Comparison of ENCODE assay signal across 9 cellular contexts in the genomic region with DNA sequence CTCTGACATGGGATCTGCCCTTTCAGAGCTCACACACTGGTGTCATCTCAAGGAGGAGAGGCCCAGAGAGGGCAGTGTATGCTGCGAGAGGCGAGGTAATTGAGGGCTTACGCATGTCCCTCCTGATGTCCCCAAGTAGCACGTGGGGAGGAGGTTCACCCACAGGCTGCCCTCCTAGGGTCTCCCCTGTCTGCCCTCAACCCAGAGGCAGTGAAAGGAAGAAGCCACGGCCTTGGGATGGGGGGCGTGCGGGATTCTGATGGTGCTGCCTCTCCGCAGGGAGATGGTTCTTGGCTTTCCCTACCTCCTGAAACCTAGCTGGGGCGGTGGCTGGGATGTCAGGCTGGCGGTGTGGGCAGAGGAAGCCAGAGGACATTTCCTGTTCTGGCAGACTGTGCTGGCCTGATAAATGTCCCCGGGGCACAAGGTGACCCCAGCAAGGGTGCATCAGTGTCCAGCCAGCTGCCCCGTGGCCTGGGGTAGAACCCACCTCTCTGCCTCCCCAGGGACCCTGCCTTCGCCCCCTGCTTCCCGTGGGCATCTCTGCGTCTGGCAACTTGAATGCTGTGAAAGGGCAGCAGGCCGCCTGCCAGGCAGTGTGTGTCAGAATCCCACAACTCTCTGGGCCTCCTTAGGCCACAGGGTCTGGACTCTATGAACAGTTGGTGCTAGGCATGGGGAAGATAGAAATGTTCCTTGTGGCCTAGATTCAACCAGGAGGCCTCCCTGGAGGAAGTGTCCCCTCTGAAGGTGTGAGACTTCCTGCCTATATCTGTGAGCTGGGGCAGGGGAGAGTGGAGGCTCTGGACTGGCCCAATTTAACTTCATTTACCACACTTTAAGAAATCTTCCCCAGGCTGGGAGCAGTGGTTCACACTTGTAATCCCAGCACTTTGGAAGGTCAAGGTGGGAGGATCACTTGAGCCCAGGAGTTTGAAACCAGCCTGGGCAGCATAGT. TPM values are rescaled to one million over a fixed set of nuclear protein-coding genes. Genes with fewer than 3 reads are reported as not detected.
A peak's percentile ranks its signal among the peaks of the same experiment; 100 is the strongest.
DNase-seq lines count a peak whose midpoint lies in the region; ATAC-seq, FAIRE-seq and TF ChIP-seq lines count a peak whose summit lies in the region.
"Had no signal": no experiment of that assay in that cellular context is flagged by ENCODE, and none has a peak within 500 bp of the region (broad histone marks: within the 10 kb centered on the region; RNA-seq: fewer than 3 reads in every experiment).

No MANE protein-coding gene starts in this region.

- H3K27ac Mint-ChIP-seq in T-cell = peak overlapping the region; percentile 80 to 81

- no peaks in the 10 kb centered on the region for H3K27me3 Mint-ChIP-seq in T-cell

- TF ChIP-seq POLR2A in GM12891 (IDR thresholded peaks at IDR 0.05; ENCODE audit: low read depth, low read length) = no peak

- no peak for DNase-seq in GM12891 (ENCODE audit: insufficient read length, low spot score)
- DNase-seq in T-cell = no peak
- DNase-seq in fibroblast of lung (ENCODE audit: low read depth in 2 of 2) = peak; percentile 35 to 49
- no peak for DNase-seq in NCI-H2227 (lab: John Stamatoyannopoulos, UW; ENCODE audit: unreplicated experiment)
- no peak for DNase-seq in mesenteric fat pad (ENCODE audit: low spot score)
- DNase-seq in NCI-H1930 (lab: John Stamatoyannopoulos, UW) = no peak

- H2AFZ ChIP-seq in fibroblast of lung (ENCODE audit: low read length) = no peak overlapping the region

- no peak for ATAC-seq in T-cell (replicated peaks in 1 of 4)
- ATAC-seq in HG03378 (IDR thresholded peaks at IDR 0.05; ENCODE audit: unreplicated experiment) = no peak

- H3K4me3 ChIP-seq in fibroblast of lung (replicated peaks in 1 of 4; ENCODE audit: control extremely low read depth in 1 of 4, insufficient read depth in 1 of 4, low read depth in 3 of 4, low read length in 4 of 4) (peak overlapping the region in 2 of 4 experiments; percentile 5 to 35), skeletal muscle tissue (ENCODE audit: low read length in 3 of 3) (peak overlapping the region in 1 of 3 donors; percentile 58)

- H3K79me2 ChIP-seq in fibroblast of lung (ENCODE audit: control insufficient read depth, insufficient read depth, low read length) = peaks cover 93% of the 10 kb centered on the region

- H3K36me3 Mint-ChIP-seq in T-cell = peaks cover 15% of the 10 kb centered on the region

- H3K9ac ChIP-seq in fibroblast of lung (ENCODE audit: insufficient read depth, low read length) (peak overlapping the region; percentile 44), skeletal muscle tissue (ENCODE audit: low read depth in 1 of 3, low read length in 3 of 3) (peak overlapping the region; percentile 21 to 62 (median 45))

- H3K9me3 ChIP-seq in fibroblast of lung (ENCODE audit: control insufficient read depth, insufficient read depth, low read depth, low read length) (no peaks in the 10 kb centered on the region), skeletal muscle tissue (ENCODE audit: control insufficient read depth in 3 of 3, low read length in 3 of 3) (no peaks in the 10 kb centered on the region)

- POLR2A ChIA-PET in T-cell (lab: Charles Lee) = interaction anchor here in 1 of 2 donors (0.7 kb wide), 1 partner anchor 24 kb away, joined by 5 read pairs; no protein-coding TSS in a partner anchor

- no peaks in the 10 kb centered on the region for H3K9me3 Mint-ChIP-seq in T-cell

- H3K27me3 ChIP-seq in fibroblast of lung (ENCODE audit: control insufficient read depth, insufficient read depth, low read length) = no peaks in the 10 kb centered on the region
- H3K27me3 ChIP-seq in skeletal muscle tissue (ENCODE audit: control insufficient read depth in 3 of 3, insufficient read depth in 3 of 3, low read length in 3 of 3) = no peaks in the 10 kb centered on the region

- H3K4me3 Mint-ChIP-seq in T-cell = peak overlapping the region in 2 of 3 donors; percentile 6 to 85

- H4K20me1 ChIP-seq in fibroblast of lung (ENCODE audit: control insufficient read depth, extremely low read depth, insufficient read depth, low read length) = no peaks in the 10 kb centered on the region

- no peaks in the 10 kb centered on the region for H3K36me3 ChIP-seq in fibroblast of lung (ENCODE audit: control insufficient read depth, insufficient read depth, low read length)
- no peaks in the 10 kb centered on the region for H3K36me3 ChIP-seq in skeletal muscle tissue (ENCODE audit: control insufficient read depth in 3 of 3, insufficient read depth in 3 of 3, low read length in 3 of 3)

- FAIRE-seq in GM12891 (lab: Jason Lieb, UNC) = peak; percentile 41
- FAIRE-seq: keratinocyte had no signal

- peaks cover 81 to 85% (median 83%) of the 10 kb centered on the region in 3 donors for H3K4me1 Mint-ChIP-seq in T-cell

- H3K4me1 ChIP-seq in fibroblast of lung (ENCODE audit: control insufficient read depth, extremely low read depth, insufficient read depth, low read length) (peaks cover 52% of the 10 kb centered on the region), skeletal muscle tissue (ENCODE audit: control insufficient read depth in 3 of 3, insufficient read depth in 3 of 3, low read length in 3 of 3) (peaks cover 51 to 81% (median 80%) of the 10 kb centered on the region in 3 donors)

- no peak for TF ChIP-seq CTCF in fibroblast of lung (conservative IDR thresholded peaks at IDR 0.05 in 1 of 2, IDR thresholded peaks at IDR 0.05 in 1 of 2; ENCODE audit: low read depth in 1 of 2, low read length in 2 of 2)

- CTCF ChIA-PET in T-cell (lab: Charles Lee) = interaction anchor here in 1 of 2 donors (1.1 to 3.4 kb wide), 3 partner anchors 14 to 41 kb away, joined by 3 to 39 read pairs (median 7); no protein-coding TSS in a partner anchor

- H3K27ac ChIP-seq in fibroblast of lung (ENCODE audit: insufficient read depth, low read length) = peak overlapping the region; percentile 81
- H3K27ac ChIP-seq in skeletal muscle tissue (ENCODE audit: low read depth, low read length) = peak overlapping the region; percentile 42

- peak overlapping the region; percentile 72 for H3K4me2 ChIP-seq in fibroblast of lung (ENCODE audit: extremely low read depth, insufficient read depth, low read length)

TF ChIP-seq in GM12891, 5 proteins besides CTCF, POLR2A, EP300 and RAD21:
- TF ChIP-seq SPI1 (IDR thresholded peaks at IDR 0.05; ENCODE audit: low read depth, low read length) (peak; percentile 20; the same call in 1 of the 2 replicates), TAF1 (IDR thresholded peaks at IDR 0.05; ENCODE audit: low read depth, low read length) (no peak)

RNA-seq across cellular contexts. Expression of a gene that starts 4.8 kb away (rescaled TPM):
- 16.7 TPM for polyA plus RNA-seq in GM12891 (2012; ENCODE audit: low read depth, missing spikeins)
- total RNA-seq in T-cell = 10 to 100 TPM; 24.6 to 38.8 (median 28.8) TPM
- 7.4 and 18.0 TPM in 2 replicates for total RNA-seq in fibroblast of lung
- polyA plus RNA-seq in fibroblast of lung = 29.2 and 32.0 TPM in 2 replicates
- 21.3 and 28.0 TPM in 2 replicates for polyA plus RNA-seq in fibroblast of lung (2012)
- polyA minus RNA-seq in fibroblast of lung (ENCODE audit: low replicate concordance) = 52.3 and 55.9 TPM in 2 replicates
- 7.8 TPM for total RNA-seq in skeletal muscle tissue
- total RNA-seq in mesenteric fat pad = 43.3 TPM

RNA-seq across cellular contexts. Expression of a gene that starts 41.6 kb away (rescaled TPM):
- 0.68 TPM for polyA plus RNA-seq in GM12891 (2012; ENCODE audit: low read depth, missing spikeins)
- total RNA-seq in T-cell (1 to 10 TPM; 1.4 to 6.2 (median 5.4) TPM), fibroblast of lung (3.8 and 4.1 TPM in 2 replicates), skeletal muscle tissue (2.6 TPM), mesenteric fat pad (19.5 TPM)
- polyA plus RNA-seq in fibroblast of lung = 2.6 and 3.4 TPM in 2 replicates
- 3.9 and 7.2 TPM in 2 replicates for polyA plus RNA-seq in fibroblast of lung (2012)
- 3.1 and 3.4 TPM in 2 replicates for polyA minus RNA-seq in fibroblast of lung (ENCODE audit: low replicate concordance)

Comparison
In these comparisons a context has a peak if more than half of its experiments do, and no peak if none do; other contexts are left out.
1. DNase-seq: peak in fibroblast of lung (2 of 2); none in GM12891 (single experiment), T-cell (0 of 34), NCI-H2227 (single experiment), mesenteric fat pad (single experiment) and NCI-H1930 (0 of 2).